10 cellular contexts compared by ENCODE assay signal in the genomic region with DNA sequence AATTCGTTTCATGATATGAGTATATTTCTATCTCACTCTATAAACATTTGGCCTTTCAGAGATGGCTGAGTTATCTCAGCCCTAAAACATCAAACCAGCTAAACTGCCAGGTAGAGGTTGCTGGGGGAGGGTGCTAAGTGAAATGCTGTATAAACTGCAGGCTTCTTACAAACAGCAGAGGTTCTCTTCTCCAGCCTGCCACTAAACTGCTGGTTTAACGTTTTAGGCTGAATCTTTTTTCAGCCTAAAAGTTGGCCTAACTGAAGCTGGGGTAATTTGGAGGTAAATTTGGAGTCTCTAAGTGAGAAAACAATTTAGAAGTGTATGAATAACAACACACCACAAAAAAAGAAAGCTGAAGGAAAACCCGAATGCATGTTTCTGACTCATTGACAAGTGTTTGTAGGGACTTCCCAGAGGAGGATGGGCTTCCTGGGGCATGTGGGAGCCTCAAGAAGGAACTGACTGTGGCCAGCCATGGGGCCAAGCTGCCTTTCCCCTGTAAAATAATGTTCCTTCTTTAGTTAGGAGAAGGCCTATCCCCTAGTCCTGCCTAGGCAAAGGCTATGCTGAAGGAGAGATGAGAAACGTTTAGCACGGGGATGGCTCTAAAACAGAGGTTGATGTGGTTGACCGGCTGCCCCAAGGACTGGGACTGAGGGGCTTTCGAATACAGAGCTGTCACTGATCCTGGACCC. TPM values are rescaled to one million over a fixed set of nuclear protein-coding genes. Genes with fewer than 3 reads are reported as not detected.
A peak's percentile ranks its signal among the peaks of the same experiment; 100 is the strongest.
DNase-seq lines count a peak whose midpoint lies in the region; ATAC-seq, FAIRE-seq and TF ChIP-seq lines count a peak whose summit lies in the region.
"Had no signal": no experiment of that assay in that cellular context is flagged by ENCODE, and none has a peak within 500 bp of the region (broad histone marks: within the 10 kb centered on the region; RNA-seq: fewer than 3 reads in every experiment).

No MANE protein-coding gene starts in this region.

- intact Hi-C loops in Calu3 (cut with micrococcal nuclease; ENCODE audit: unreplicated experiment): no loop called here

- no peaks in the 10 kb centered on the region for H3K9me3 ChIP-seq in SJSA1 (replicated peaks)
- H3K9me3 ChIP-seq in small intestine (ENCODE audit: control insufficient read depth, low read depth): no peaks in the 10 kb centered on the region

- H3K27me3 Mint-ChIP-seq in chondrocyte (ENCODE audit: low read depth) (no peaks in the 10 kb centered on the region), Calu3 (ENCODE audit: unreplicated experiment) (no peaks in the 10 kb centered on the region)

- peak overlapping the region; percentile 74 for H3K27ac ChIP-seq in SJSA1
- H3K27ac ChIP-seq in small intestine (ENCODE audit: low read depth in 1 of 2, low read length in 1 of 2): no peak overlapping the region

- H3K36me3 ChIP-seq in SJSA1 (no peaks in the 10 kb centered on the region), small intestine (ENCODE audit: control insufficient read depth in 2 of 2, insufficient read depth in 2 of 2, low read length in 2 of 2) (no peaks in the 10 kb centered on the region)

- no peaks in the 10 kb centered on the region for H3K27me3 ChIP-seq in SJSA1 (replicated peaks)
- H3K27me3 ChIP-seq in small intestine (ENCODE audit: control insufficient read depth in 2 of 2, insufficient read depth in 2 of 2, low read length in 2 of 2): no peaks in the 10 kb centered on the region

- peaks cover 22% of the 10 kb centered on the region for H3K4me1 Mint-ChIP-seq in chondrocyte (ENCODE audit: low read depth)
- H3K4me1 Mint-ChIP-seq in Calu3 (ENCODE audit: low read depth, unreplicated experiment): no peaks in the 10 kb centered on the region

- H3K4me3 Mint-ChIP-seq in chondrocyte (ENCODE audit: unreplicated experiment) (no peak overlapping the region), Calu3 (ENCODE audit: low read depth, unreplicated experiment) (no peak overlapping the region)

- no TSS peak for BruUV-seq in Calu3 (replicated peaks; lab: Mats Ljungman, UMichigan)

- no peak for TF ChIP-seq POLR2A in GM12891 (IDR thresholded peaks at IDR 0.05; ENCODE audit: low read depth, low read length)

- ATAC-seq in HG02610 (IDR thresholded peaks at IDR 0.05; ENCODE audit: unreplicated experiment): peak; percentile 69
- ATAC-seq: K562, left colon had no signal

- DNase-seq in GM12891 (ENCODE audit: insufficient read length, low spot score): no peak
- peak; percentile 45 to 46 for DNase-seq in SJSA1 (ENCODE audit: low read depth in 1 of 2, low spot score in 2 of 2)
- no peak for DNase-seq in chondrocyte (ENCODE audit: low spot score)
- peak in 2 of 3 experiments; percentile 31 to 51 for DNase-seq in stimulated activated CD4-positive, alpha-beta T cell treated with anti-CD3 and anti-CD28 coated beads, TNF-alpha, amount 100 ng/mL, for 24 hours (ENCODE audit: low read depth in 3 of 3)
- no peak for DNase-seq in small intestine
- DNase-seq in superior temporal gyrus (ENCODE audit: extremely low spot score): no peak
- no peak for DNase-seq in Calu3

- no peaks in the 10 kb centered on the region for H3K36me3 Mint-ChIP-seq in chondrocyte (ENCODE audit: low read depth)
- H3K36me3 Mint-ChIP-seq in Calu3 (ENCODE audit: insufficient read depth, unreplicated experiment): no peaks in the 10 kb centered on the region

- peak; percentile 79 for FAIRE-seq in GM12891 (lab: Jason Lieb, UNC)
- FAIRE-seq in small intestine (lab: Jason Lieb, UNC): no peak
- FAIRE-seq: K562 had no signal

- CTCF ChIA-PET in Calu3 (lab: Charles Lee): interaction anchor here (1.1 kb wide), 1 partner anchor 19 kb away, joined by 3 read pairs; no protein-coding TSS in a partner anchor

- H3K27ac Mint-ChIP-seq in chondrocyte (ENCODE audit: unreplicated experiment): peak overlapping the region; percentile 79
- H3K27ac Mint-ChIP-seq in Calu3 (ENCODE audit: unreplicated experiment): no peak overlapping the region

- TF ChIP-seq CTCF in chondrocyte (IDR thresholded peaks at IDR 0.05) (no peak), Calu3 (IDR thresholded peaks at IDR 0.05; ENCODE audit: unreplicated experiment) (no peak)

- WGBS in small intestine, 3 donors: 66 to 70% (median 70%) methylated on average over 7 of the region's 7 CpGs

- H3K9me3 Mint-ChIP-seq in chondrocyte (ENCODE audit: low read depth) (no peaks in the 10 kb centered on the region), Calu3 (ENCODE audit: low read depth, unreplicated experiment) (no peaks in the 10 kb centered on the region)

- peaks cover 25% of the 10 kb centered on the region for H3K4me1 ChIP-seq in SJSA1 (replicated peaks)
- peaks cover 6% of the 10 kb centered on the region in 2 donors for H3K4me1 ChIP-seq in small intestine (ENCODE audit: control insufficient read depth in 2 of 2, insufficient read depth in 1 of 2, low read depth in 1 of 2, low read length in 1 of 2)

- H3K4me3 ChIP-seq in SJSA1: no peak overlapping the region
- no peak overlapping the region for H3K4me3 ChIP-seq in small intestine (ENCODE audit: low read depth in 1 of 2, low read length in 2 of 2)
- H3K4me3 ChIP-seq: K562 had no signal

TF ChIP-seq in GM12891, 5 proteins besides CTCF, POLR2A, EP300 and RAD21:
- no peak for TF ChIP-seq POU2F2 (IDR thresholded peaks at IDR 0.05; ENCODE audit: low read depth, low read length)
- TF ChIP-seq PAX5 (IDR thresholded peaks at IDR 0.05; ENCODE audit: insufficient read depth, low read length, severe bottlenecking): no peak
- 0 out of 2 replicates have a peak, but pooled peaks have one; percentile 16 for TF ChIP-seq TAF1 (IDR thresholded peaks at IDR 0.05; ENCODE audit: low read depth, low read length)
- peak; percentile 31; the same call in 1 of the 2 replicates for TF ChIP-seq SPI1 (IDR thresholded peaks at IDR 0.05; ENCODE audit: low read depth, low read length)
TF ChIP-seq in GM12891: peak in this region for 2.

RNA-seq across cellular contexts. Expression of gene SLC28A3, which starts 44.3 kb away (rescaled TPM):
- polyA plus RNA-seq in GM12891 (2012; ENCODE audit: low read depth, missing spikeins): 0.21 TPM
- total RNA-seq in SJSA1 (2014; rRNA removed; shearing (Covaris generic)): 0.11 and 0.13 TPM in 2 replicates
- total RNA-seq in chondrocyte (0.15 to 0.35 TPM in 2 of 3 replicates, not detected in the other), Calu3 (2022) (10.7 and 18.3 TPM in 2 replicates)
- 1 to 10 TPM in 1 of 3 donors, not detected in 2; 3.1 TPM for polyA plus RNA-seq in small intestine
- total RNA-seq: K562 had no signal
- polyA plus RNA-seq: K562 had no signal

Comparison
In these comparisons a context has a peak if more than half of its experiments do, and no peak if none do; other contexts are left out.
1. DNase-seq: peak in SJSA1 (2 of 2) and stimulated activated CD4-positive, alpha-beta T cell treated with anti-CD3 and anti-CD28 coated beads, TNF-alpha, amount 100 ng/mL, for 24 hours (2 of 3); none in GM12891 (single experiment), chondrocyte (single experiment), small intestine (single experiment), superior temporal gyrus (single experiment) and Calu3 (single experiment).